14 cellular contexts compared by ENCODE assay signal in genomic region chr7:57308631-57309408, GRCh38.
DNase-seq lines count a peak whose midpoint lies in the region; ATAC-seq and TF ChIP-seq lines count a peak whose summit lies in the region.
"Had no signal": no experiment of that assay in that cellular context is flagged by ENCODE, and none has a peak within 500 bp of the region (broad histone marks: within the 10 kb centered on the region; RNA-seq: fewer than 3 reads in every experiment).

No MANE protein-coding gene starts in this region.

- intact Hi-C loops in left cardiac atrium (cut with DNase I): loop anchor here in 1 of 2 donors (10.0 kb wide), 1 partner anchor 176 kb away; no protein-coding TSS in a partner anchor

- TF ChIP-seq CTCF in GM06990 (IDR thresholded peaks at IDR 0.05; ENCODE audit: insufficient read depth, low read length, poor library complexity, severe bottlenecking): peak; percentile 14

- no peak overlapping the region for H3K9ac ChIP-seq in NT2/D1 (ENCODE audit: insufficient read length, low read depth)

- H3K4me1 ChIP-seq in NT2/D1 (ENCODE audit: insufficient read depth, insufficient read length): no peaks in the 10 kb centered on the region
- H3K4me1 ChIP-seq: tibial artery had no signal

- ATAC-seq in left cardiac atrium (peak; percentile 35 to 67), GM19023 (IDR thresholded peaks at IDR 0.05; ENCODE audit: unreplicated experiment) (no peak), GM18861 (IDR thresholded peaks at IDR 0.05; ENCODE audit: unreplicated experiment) (no peak)
- ATAC-seq: natural killer cell had no signal

- DNase-seq in NCI-H82 (lab: John Stamatoyannopoulos, UW): peak; percentile 8
- DNase-seq in NCI-H82 treated with DMSO at 0.1 percent for 48 hours (lab: John Stamatoyannopoulos, UW; ENCODE audit: unreplicated experiment): no peak
- DNase-seq in GM06990 (ENCODE audit: extremely low read depth, insufficient read length): no peak
- peak; percentile 8 for DNase-seq in NT2/D1 (ENCODE audit: low read depth, low spot score)
- DNase-seq in left cardiac atrium: no peak
- DNase-seq in superior temporal gyrus (ENCODE audit: extremely low spot score): no peak
- DNase-seq: activated CD4-positive, CD25-positive, alpha-beta regulatory T cell; activated naive CD4-positive, alpha-beta T cell; EL; IMR-90; natural killer cell; tibial artery had no signal

- no peaks in the 10 kb centered on the region for H3K27me3 ChIP-seq in GM06990 (replicated peaks; ENCODE audit: control insufficient read depth, insufficient read depth, low read length)
- H3K27me3 ChIP-seq in NT2/D1 (ENCODE audit: insufficient read depth, insufficient read length): no peaks in the 10 kb centered on the region
- H3K27me3 ChIP-seq: tibial artery had no signal

- no peaks in the 10 kb centered on the region for H3K9me3 ChIP-seq in NT2/D1 (ENCODE audit: insufficient read depth, low read length)

- H3K4me3 ChIP-seq in GM06990 (replicated peaks; ENCODE audit: low read depth, low read length) (no peak overlapping the region), NT2/D1 (ENCODE audit: insufficient read length, low read depth) (no peak overlapping the region)
- H3K4me3 ChIP-seq: tibial artery had no signal

- H3K36me3 ChIP-seq in GM06990 (ENCODE audit: control insufficient read depth, insufficient read depth, low read length) (no peaks in the 10 kb centered on the region), NT2/D1 (ENCODE audit: insufficient read depth, insufficient read length, low read length) (no peaks in the 10 kb centered on the region)
- H3K36me3 ChIP-seq: tibial artery had no signal

Comparison
In these comparisons a context has a peak if more than half of its experiments do, and no peak if none do; other contexts are left out.
1. DNase-seq: peak in NCI-H82 (single experiment) and NT2/D1 (single experiment); none in NCI-H82 treated with DMSO at 0.1 percent for 48 hours (single experiment), GM06990 (single experiment), left cardiac atrium (single experiment) and superior temporal gyrus (single experiment).
2. ATAC-seq: peak in left cardiac atrium (2 of 2); none in GM19023 (single experiment) and GM18861 (single experiment).